8 cellular contexts compared by ENCODE assay signal in genomic region chr19:12202250-12202649, GRCh38. TPM values are rescaled to one million over a fixed set of nuclear protein-coding genes. Genes with fewer than 3 reads are reported as not detected.
DNase-seq lines count a peak whose midpoint lies in the region; ATAC-seq and TF ChIP-seq lines count a peak whose summit lies in the region.

No MANE protein-coding gene starts in this region.

- peak in 1 of 2 donors; percentile 24 for TF ChIP-seq CTCF in suprapubic skin (IDR thresholded peaks at IDR 0.05)

- no peak overlapping the region for H3K4me3 ChIP-seq in suprapubic skin

- H3K9me3 ChIP-seq in suprapubic skin = no peaks in the 10 kb centered on the region

- TF ChIP-seq POLR2A in suprapubic skin (IDR thresholded peaks at IDR 0.05) = no peak

- TF ChIP-seq EP300 in suprapubic skin (IDR thresholded peaks at IDR 0.05) = no peak

- no peaks in the 10 kb centered on the region for H3K27me3 ChIP-seq in suprapubic skin

- WGBS in suprapubic skin = 61% methylated on average over 4 of the region's 4 CpGs

- H3K27ac ChIP-seq in suprapubic skin = no peak overlapping the region

- ATAC-seq in HG03097 (IDR thresholded peaks at IDR 0.05; ENCODE audit: low FRiP score, unreplicated experiment) = no peak

- no peaks in the 10 kb centered on the region for H3K4me1 ChIP-seq in suprapubic skin

- DNase-seq in NCI-H1092 treated with DMSO at 0.1 percent for 48 hours (lab: John Stamatoyannopoulos, UW) (peak; percentile 13), NCI-H1092 (lab: John Stamatoyannopoulos, UW) (no peak), iPS-NIHi11 (ENCODE audit: low spot score) (peak; percentile 9), NCI-H1436 (lab: John Stamatoyannopoulos, UW) (no peak), suprapubic skin (ENCODE audit: low spot score in 2 of 2) (no peak)
- peak; percentile 53 for DNase-seq in activated CD8-positive, alpha-beta memory T cell treated with anti-CD3 and anti-CD28 coated beads, Interleukin-2, amount 50 U/mL, for 4 hours
- DNase-seq in stimulated activated naive CD4-positive, alpha-beta T cell treated with Interleukin-2 at 50 U/mL for 16 hours (lab: John Stamatoyannopoulos, UW) = peak; percentile 45

- H3K36me3 ChIP-seq in suprapubic skin = no peaks in the 10 kb centered on the region

RNA-seq across cellular contexts. Expression of gene ZNF136, which starts 39.4 kb away (rescaled TPM):
- 10 to 100 TPM in 1 of 4 donors, 1 to 10 TPM in 3; 7.3 to 10.8 (median 8.4) TPM for total RNA-seq in suprapubic skin

RNA-seq across cellular contexts. Expression of gene ZNF625, which starts 45.7 kb away (rescaled TPM):
- total RNA-seq in suprapubic skin = 1 to 10 TPM; 2.4 to 5.1 (median 4.3) TPM

Comparison
In these comparisons a context has a peak if more than half of its experiments do, and no peak if none do; other contexts are left out.
1. DNase-seq: peak in NCI-H1092 treated with DMSO at 0.1 percent for 48 hours (single experiment), activated CD8-positive, alpha-beta memory T cell treated with anti-CD3 and anti-CD28 coated beads, Interleukin-2, amount 50 U/mL, for 4 hours (single experiment), iPS-NIHi11 (single experiment) and stimulated activated naive CD4-positive, alpha-beta T cell treated with Interleukin-2 at 50 U/mL for 16 hours (single experiment); none in NCI-H1092 (single experiment), NCI-H1436 (single experiment) and suprapubic skin (0 of 2).